11 cellular contexts compared by ENCODE assay signal in genomic region chr9:71762900-71763653, GRCh38. TPM values are rescaled to one million over a fixed set of nuclear protein-coding genes. Genes with fewer than 3 reads are reported as not detected.
DNase-seq lines count a peak whose midpoint lies in the region; ATAC-seq, FAIRE-seq and TF ChIP-seq lines count a peak whose summit lies in the region.
"Had no signal": no experiment of that assay in that cellular context is flagged by ENCODE, and none has a peak within 500 bp of the region (broad histone marks: within the 10 kb centered on the region; RNA-seq: fewer than 3 reads in every experiment).

No MANE protein-coding gene starts in this region.

- POLR2A ChIA-PET in endothelial cell of umbilical vein (lab: Charles Lee): no interaction called here

- H3K9me1 ChIP-seq in endothelial cell of umbilical vein (replicated peaks; ENCODE audit: control insufficient read depth, extremely low read depth, insufficient read depth, low read length): no peaks in the 10 kb centered on the region

- peak overlapping the region; percentile 71 for H3K27ac ChIP-seq in endothelial cell of umbilical vein (ENCODE audit: insufficient read depth, low read depth, low read length)
- no peak overlapping the region for H3K27ac ChIP-seq in coronary artery
- H3K27ac ChIP-seq: WERI-Rb-1 had no signal

- intact Hi-C loops in endothelial cell of umbilical vein (cut with micrococcal nuclease) (loop anchor here (10.0 kb wide), 1 partner anchor 618 kb away; no protein-coding TSS in a partner anchor), natural killer cell (cut with micrococcal nuclease) (loop anchor here (10.0 kb wide), 1 partner anchor 48 kb away; no protein-coding TSS in a partner anchor)

- no peak for TF ChIP-seq CTCF in endothelial cell of umbilical vein (IDR thresholded peaks at IDR 0.05; ENCODE audit: extremely low read depth in 1 of 2, insufficient read depth in 1 of 2, low read depth in 1 of 2, low read length in 2 of 2)
- no peak for TF ChIP-seq CTCF in natural killer cell (IDR thresholded peaks at IDR 0.05)
- TF ChIP-seq CTCF in coronary artery (IDR thresholded peaks at IDR 0.05): no peak

- ATAC-seq in natural killer cell (no peak), HG03432 (IDR thresholded peaks at IDR 0.05; ENCODE audit: unreplicated experiment) (no peak)

- peak; percentile 75 for FAIRE-seq in endothelial cell of umbilical vein (lab: Jason Lieb, UNC)

- H3K36me3 Mint-ChIP-seq in natural killer cell: no peaks in the 10 kb centered on the region

- CTCF ChIA-PET in endothelial cell of umbilical vein (lab: Charles Lee): interaction anchor here (0.8 to 1.0 kb wide), 4 partner anchors 11 to 116 kb away, joined by 3 to 6 read pairs (median 4); no protein-coding TSS in a partner anchor

- peaks cover 91 to 92% of the 10 kb centered on the region in 2 donors for H3K4me1 Mint-ChIP-seq in natural killer cell

- no peaks in the 10 kb centered on the region for H3K9me3 Mint-ChIP-seq in natural killer cell

- peaks cover 51% of the 10 kb centered on the region for H3K4me1 ChIP-seq in endothelial cell of umbilical vein (ENCODE audit: control insufficient read depth, extremely low read depth, insufficient read depth, low read length)

- dilution Hi-C loops in endothelial cell of umbilical vein (cut with MboI; ENCODE audit: extremely low pct_ligation_motif_present, low sequenced_read_pairs): no loop called here

- H3K4me2 ChIP-seq in endothelial cell of umbilical vein (ENCODE audit: insufficient read depth, low read length): peak overlapping the region; percentile 75

- TF ChIP-seq POLR2A in endothelial cell of umbilical vein (IDR thresholded peaks at IDR 0.05; ENCODE audit: low read depth, low read length): no peak

- no peaks in the 10 kb centered on the region for H3K27me3 ChIP-seq in endothelial cell of umbilical vein (ENCODE audit: control insufficient read depth in 2 of 2, insufficient read depth in 2 of 2, low read length in 2 of 2)
- H3K27me3 ChIP-seq: dorsolateral prefrontal cortex had no signal

- DNase-seq in Caki2 (ENCODE audit: low read depth) (peak; percentile 82), RKO (ENCODE audit: low spot score) (peak; percentile 47), endothelial cell of umbilical vein (ENCODE audit: low read depth, low spot score) (peak; percentile 73), natural killer cell (no peak), NCI-H1092 (lab: John Stamatoyannopoulos, UW) (no peak), NCI-H128 (lab: John Stamatoyannopoulos, UW; ENCODE audit: unreplicated experiment) (no peak), coronary artery (ENCODE audit: low spot score) (no peak)
- DNase-seq: dorsolateral prefrontal cortex, NCI-H2227 treated with DMSO at 0.1 percent for 48 hours, WERI-Rb-1 had no signal

- in situ Hi-C loops in Caki2 (cut with HindIII; ENCODE audit: low pct_unique_long_range_greater_than_20kb, low sequenced_read_pairs): no loop called here

- no peaks in the 10 kb centered on the region for H3K9me3 ChIP-seq in endothelial cell of umbilical vein (replicated peaks; ENCODE audit: control insufficient read depth, insufficient read depth, low read length)

- BruUV-seq in endothelial cell of umbilical vein (replicated peaks; lab: Mats Ljungman, UMichigan): TSS peak; percentile 47

- no peak overlapping the region for H2AFZ ChIP-seq in endothelial cell of umbilical vein (ENCODE audit: low read depth, low read length)

- peak overlapping the region; percentile 20 for H3K9ac ChIP-seq in endothelial cell of umbilical vein (replicated peaks; ENCODE audit: extremely low read depth, insufficient read depth, low read length)

- no peaks in the 10 kb centered on the region for H3K27me3 Mint-ChIP-seq in natural killer cell (ENCODE audit: low read depth in 2 of 2)

- no peaks in the 10 kb centered on the region for H4K20me1 ChIP-seq in endothelial cell of umbilical vein (replicated peaks; ENCODE audit: control insufficient read depth, extremely low read depth, insufficient read depth, low read length)

- H3K36me3 ChIP-seq in endothelial cell of umbilical vein (ENCODE audit: control insufficient read depth in 2 of 2, extremely low read depth in 1 of 2, insufficient read depth in 2 of 2, low read length in 2 of 2): no peaks in the 10 kb centered on the region
- H3K36me3 ChIP-seq: WERI-Rb-1 had no signal

- H3K27ac Mint-ChIP-seq in natural killer cell: peak overlapping the region; percentile 88 to 94

- peaks cover 53% of the 10 kb centered on the region for H3K79me2 ChIP-seq in endothelial cell of umbilical vein (ENCODE audit: control insufficient read depth, insufficient read depth, low read length)

- peak overlapping the region; percentile 38 for H3K4me3 Mint-ChIP-seq in natural killer cell

- peak overlapping the region in 1 of 3 experiments; percentile 22 for H3K4me3 ChIP-seq in endothelial cell of umbilical vein (replicated peaks in 1 of 3; ENCODE audit: insufficient read depth in 1 of 3, low read depth in 1 of 3, low read length in 3 of 3)
- H3K4me3 ChIP-seq in coronary artery: no peak overlapping the region

TF ChIP-seq in endothelial cell of umbilical vein, 7 proteins besides CTCF, POLR2A, EP300 and RAD21:
- TF ChIP-seq, protein P1, sequence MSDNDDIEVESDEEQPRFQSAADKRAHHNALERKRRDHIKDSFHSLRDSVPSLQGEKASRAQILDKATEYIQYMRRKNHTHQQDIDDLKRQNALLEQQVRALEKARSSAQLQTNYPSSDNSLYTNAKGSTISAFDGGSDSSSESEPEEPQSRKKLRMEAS (IDR thresholded peaks at IDR 0.05; ENCODE audit: insufficient read depth, insufficient read length): no peak
- TF ChIP-seq GATA2 (IDR thresholded peaks at IDR 0.05; ENCODE audit: insufficient read depth, insufficient read length, low read depth, low read length) (no peak), MYC (IDR thresholded peaks at IDR 0.05; ENCODE audit: low read depth, low read length) (no peak), POLR2AphosphoS5 (IDR thresholded peaks at IDR 0.05; ENCODE audit: insufficient read depth, low read depth, low read length) (no peak), FOS (IDR thresholded peaks at IDR 0.05; ENCODE audit: borderline replicate concordance, insufficient read depth, low read length) (peak; percentile 95), JUN (IDR thresholded peaks at IDR 0.05; ENCODE audit: borderline replicate concordance, insufficient read depth, insufficient read length, low read depth) (peak; percentile 91), EZH2 (IDR thresholded peaks at IDR 0.05; ENCODE audit: borderline replicate concordance, low read depth, low read length, severe bottlenecking) (no peak)

RNA-seq across cellular contexts. Expression of gene CEMIP2, which starts 5.2 kb away (rescaled TPM):
- 30.8 and 43.2 TPM in 2 replicates for total RNA-seq in Caki2 (2014; rRNA removed; shearing (Covaris generic); ENCODE audit: low replicate concordance)
- total RNA-seq in endothelial cell of umbilical vein (44.3 and 47.5 TPM in 2 replicates), natural killer cell (100 to 1,000 TPM; 204 to 326 (median 230) TPM)
- polyA plus RNA-seq in endothelial cell of umbilical vein: 41.6 and 53.8 TPM in 2 replicates
- polyA plus RNA-seq in endothelial cell of umbilical vein (2011; cell fraction: cytosol; rRNA removed): 38.6 and 44.3 TPM in 2 replicates
- polyA plus RNA-seq in endothelial cell of umbilical vein (2011; cell fraction: nucleus; rRNA removed): 53.3 and 65.5 TPM in 2 replicates
- 49.7 and 51.9 TPM in 2 replicates for polyA plus RNA-seq in endothelial cell of umbilical vein (2012)
- polyA minus RNA-seq in endothelial cell of umbilical vein: 180 and 219 TPM in 2 replicates
- 17.1 TPM for polyA minus RNA-seq in endothelial cell of umbilical vein (2011; cell fraction: cytosol; rRNA and poly(A)+ RNA removed)
- 127 and 203 TPM in 2 replicates for polyA minus RNA-seq in endothelial cell of umbilical vein (2011; cell fraction: nucleus; rRNA and poly(A)+ RNA removed)

Comparison
In these comparisons a context has a peak if more than half of its experiments do, and no peak if none do; other contexts are left out.
1. DNase-seq: peak in Caki2 (single experiment), RKO (single experiment) and endothelial cell of umbilical vein (single experiment); none in natural killer cell (single experiment), NCI-H1092 (single experiment), NCI-H128 (single experiment) and coronary artery (single experiment).